Comparison of ENCODE assay signal across 16 cellular contexts in the genomic region with DNA sequence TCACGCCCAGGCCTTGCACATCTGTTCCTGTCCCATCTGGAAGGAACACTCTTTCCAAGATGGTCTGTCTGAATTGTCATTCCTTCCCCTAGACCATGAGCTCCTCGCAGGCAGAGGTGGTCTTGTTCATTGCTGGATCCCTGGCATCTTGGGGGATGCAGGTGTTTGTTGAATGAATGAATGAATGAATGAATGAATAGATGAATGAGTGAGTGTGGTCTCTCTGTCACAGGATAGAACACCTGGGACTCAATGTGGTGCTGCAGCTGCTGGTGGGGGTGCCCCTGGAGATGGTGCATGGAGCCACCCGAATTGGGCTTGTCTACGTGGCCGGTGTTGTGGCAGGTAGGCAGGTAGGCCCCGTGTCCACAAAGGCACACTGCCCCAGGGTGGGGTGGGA. TPM values are rescaled to one million over a fixed set of nuclear protein-coding genes. Genes with fewer than 3 reads are reported as not detected.
DNase-seq lines count a peak whose midpoint lies in the region; ATAC-seq and TF ChIP-seq lines count a peak whose summit lies in the region.
"Had no signal": no experiment of that assay in that cellular context is flagged by ENCODE, and none has a peak within 500 bp of the region (broad histone marks: within the 10 kb centered on the region; RNA-seq: fewer than 3 reads in every experiment).

No MANE protein-coding gene starts in this region.

- no peak overlapping the region for H3K27ac Mint-ChIP-seq in activated CD8-positive, alpha-beta T cell treated with anti-CD3 and anti-CD28 coated beads for 36 hours
- H3K27ac Mint-ChIP-seq: CD4-positive, CD25-positive, alpha-beta regulatory T cell had no signal

- no peaks in the 10 kb centered on the region for H3K9me3 Mint-ChIP-seq in activated CD8-positive, alpha-beta T cell treated with anti-CD3 and anti-CD28 coated beads for 36 hours
- H3K9me3 Mint-ChIP-seq: CD4-positive, CD25-positive, alpha-beta regulatory T cell had no signal

- peak overlapping the region; percentile 3 for H3K9ac ChIP-seq in iPS-15b (ENCODE audit: low read depth, low read length)

- no peaks in the 10 kb centered on the region for H3K27me3 ChIP-seq in WERI-Rb-1 (ENCODE audit: insufficient read depth, low read depth, severe bottlenecking)
- no peaks in the 10 kb centered on the region for H3K27me3 ChIP-seq in iPS-15b (ENCODE audit: control insufficient read depth, insufficient read depth, low read length)
- no peaks in the 10 kb centered on the region for H3K27me3 ChIP-seq in A673 (replicated peaks; ENCODE audit: insufficient read depth, low read depth, low read length, poor library complexity)
- H3K27me3 ChIP-seq: BLaER1 treated with 17β-estradiol and CSF1 and Interleukin-3, amounts not matched to agents 10 nM and 100 nM had no signal

- BruUV-seq in A673 (replicated peaks; lab: Mats Ljungman, UMichigan) = no TSS peak

- H3K27me3 Mint-ChIP-seq in activated CD8-positive, alpha-beta T cell treated with anti-CD3 and anti-CD28 coated beads for 36 hours = no peaks in the 10 kb centered on the region

- H3K27ac ChIP-seq in WERI-Rb-1 (peak overlapping the region; percentile 95), A673 (ENCODE audit: low read depth, low read length, poor library complexity, severe bottlenecking) (no peak overlapping the region)
- H3K27ac ChIP-seq: BLaER1 treated with 17β-estradiol and CSF1 and Interleukin-3, amounts not matched to agents 10 nM and 100 nM had no signal

- H3K9me3 ChIP-seq in WERI-Rb-1 (ENCODE audit: severe bottlenecking) (no peaks in the 10 kb centered on the region), iPS-15b (ENCODE audit: control insufficient read depth, insufficient read depth, low read length) (no peaks in the 10 kb centered on the region), A673 (ENCODE audit: low read depth, low read length, poor library complexity, severe bottlenecking) (no peaks in the 10 kb centered on the region)
- H3K9me3 ChIP-seq: BLaER1 treated with 17β-estradiol and CSF1 and Interleukin-3, amounts not matched to agents 10 nM and 100 nM had no signal

- POLR2A ChIA-PET in activated CD8-positive, alpha-beta T cell treated with anti-CD3 and anti-CD28 coated beads for 36 hours (lab: Charles Lee) = no interaction called here
- POLR2A ChIA-PET in A673 (lab: Charles Lee; ENCODE audit: low non-redundant PET) = no interaction called here

- no peak for ATAC-seq in activated CD8-positive, alpha-beta T cell treated with anti-CD3 and anti-CD28 coated beads for 36 hours

- H3K36me3 ChIP-seq in WERI-Rb-1 (peaks cover 34% of the 10 kb centered on the region), iPS-15b (ENCODE audit: control insufficient read depth, insufficient read depth, low read length) (peaks cover 6% of the 10 kb centered on the region), A673 (ENCODE audit: insufficient read depth, low read length, poor library complexity, severe bottlenecking) (no peaks in the 10 kb centered on the region)
- H3K36me3 ChIP-seq: BLaER1 treated with 17β-estradiol and CSF1 and Interleukin-3, amounts not matched to agents 10 nM and 100 nM had no signal

- H3K36me3 Mint-ChIP-seq in activated CD8-positive, alpha-beta T cell treated with anti-CD3 and anti-CD28 coated beads for 36 hours (ENCODE audit: low read depth) = no peaks in the 10 kb centered on the region
- H3K36me3 Mint-ChIP-seq: CD4-positive, CD25-positive, alpha-beta regulatory T cell had no signal

- CTCF ChIA-PET in activated CD8-positive, alpha-beta T cell treated with anti-CD3 and anti-CD28 coated beads for 36 hours (lab: Charles Lee) = no interaction called here
- CTCF ChIA-PET in A673 (lab: Charles Lee) = no interaction called here

- H3K4me3 ChIP-seq in WERI-Rb-1 (ENCODE audit: low read depth, low read length) (no peak overlapping the region), iPS-15b (ENCODE audit: low read depth, low read length) (no peak overlapping the region), A673 (ENCODE audit: low read depth, low read length, poor library complexity, severe bottlenecking) (no peak overlapping the region)
- H3K4me3 ChIP-seq: BLaER1 treated with 17β-estradiol and CSF1 and Interleukin-3, amounts not matched to agents 10 nM and 100 nM had no signal

- no peak for TF ChIP-seq CTCF in WERI-Rb-1 (IDR thresholded peaks at IDR 0.05; ENCODE audit: low read depth, low read length)
- TF ChIP-seq CTCF in activated CD8-positive, alpha-beta T cell treated with anti-CD3 and anti-CD28 coated beads for 36 hours (IDR thresholded peaks at IDR 0.05) = no peak
- TF ChIP-seq CTCF in A673 (conservative IDR thresholded peaks at IDR 0.05; ENCODE audit: low read depth, low read length) = no peak

- H3K4me3 Mint-ChIP-seq in activated CD8-positive, alpha-beta T cell treated with anti-CD3 and anti-CD28 coated beads for 36 hours = no peak overlapping the region
- H3K4me3 Mint-ChIP-seq: CD4-positive, CD25-positive, alpha-beta regulatory T cell had no signal

- peak; percentile 10 to 48 for DNase-seq in NCI-H524 (lab: John Stamatoyannopoulos, UW)
- DNase-seq in NCI-H524 treated with DMSO at 0.1 percent for 48 hours (lab: John Stamatoyannopoulos, UW) = no peak
- no peak for DNase-seq in WERI-Rb-1
- no peak for DNase-seq in activated CD8-positive, alpha-beta T cell treated with anti-CD3 and anti-CD28 coated beads for 36 hours
- no peak for DNase-seq in A673 (ENCODE audit: low spot score)
- no peak for DNase-seq in NCI-H2029 (lab: John Stamatoyannopoulos, UW)
- DNase-seq: 8988T; ACHN; CD4-positive, CD25-positive, alpha-beta regulatory T cell; DMS153; DND-41; GDM1; IMR-90; KG1 had no signal

- H3K4me1 ChIP-seq in iPS-15b (ENCODE audit: control insufficient read depth, insufficient read depth, low read length) (peaks cover 3% of the 10 kb centered on the region), A673 (ENCODE audit: insufficient read depth, low read length, poor library complexity, severe bottlenecking) (peaks cover 14% of the 10 kb centered on the region)

- no peaks in the 10 kb centered on the region for H3K4me1 Mint-ChIP-seq in activated CD8-positive, alpha-beta T cell treated with anti-CD3 and anti-CD28 coated beads for 36 hours (ENCODE audit: low read depth)
- H3K4me1 Mint-ChIP-seq: CD4-positive, CD25-positive, alpha-beta regulatory T cell had no signal

- intact Hi-C loops in activated CD8-positive, alpha-beta T cell treated with anti-CD3 and anti-CD28 coated beads for 36 hours (cut with micrococcal nuclease) = no loop called here
- intact Hi-C loops in A673 (cut with micrococcal nuclease; ENCODE audit: unreplicated experiment) = no loop called here

RNA-seq across cellular contexts. Expression of gene RHBDL3, which starts 32.2 kb away (rescaled TPM):
- under 1 TPM in 1 of 2 experiments, not detected in 1; 0.11 TPM for total RNA-seq in activated CD8-positive, alpha-beta T cell treated with anti-CD3 and anti-CD28 coated beads for 36 hours
- 0.80 and 0.90 TPM in 2 replicates for total RNA-seq in A673 (2021)
- total RNA-seq: CD4-positive, CD25-positive, alpha-beta regulatory T cell had no signal

RNA-seq across cellular contexts. Expression of gene C17orf75, which starts 44.1 kb away (rescaled TPM):
- 10 to 100 TPM; 30.8 to 32.7 TPM for total RNA-seq in activated CD8-positive, alpha-beta T cell treated with anti-CD3 and anti-CD28 coated beads for 36 hours
- total RNA-seq in A673 (2021) = 26.9 and 37.3 TPM in 2 replicates

RNA-seq across cellular contexts. Expression of gene ZNF207, which starts 52.1 kb away (rescaled TPM):
- 100 to 1,000 TPM; 189 to 201 TPM for total RNA-seq in activated CD8-positive, alpha-beta T cell treated with anti-CD3 and anti-CD28 coated beads for 36 hours
- total RNA-seq in A673 (2021) = 177 and 178 TPM in 2 replicates

Comparison
In these comparisons a context has a peak if more than half of its experiments do, and no peak if none do; other contexts are left out.
1. DNase-seq: peak in NCI-H524 (2 of 2); none in NCI-H524 treated with DMSO at 0.1 percent for 48 hours (single experiment), WERI-Rb-1 (single experiment), activated CD8-positive, alpha-beta T cell treated with anti-CD3 and anti-CD28 coated beads for 36 hours (single experiment), A673 (single experiment) and NCI-H2029 (single experiment).